28 cellular contexts compared by ENCODE assay signal in the genomic region with DNA sequence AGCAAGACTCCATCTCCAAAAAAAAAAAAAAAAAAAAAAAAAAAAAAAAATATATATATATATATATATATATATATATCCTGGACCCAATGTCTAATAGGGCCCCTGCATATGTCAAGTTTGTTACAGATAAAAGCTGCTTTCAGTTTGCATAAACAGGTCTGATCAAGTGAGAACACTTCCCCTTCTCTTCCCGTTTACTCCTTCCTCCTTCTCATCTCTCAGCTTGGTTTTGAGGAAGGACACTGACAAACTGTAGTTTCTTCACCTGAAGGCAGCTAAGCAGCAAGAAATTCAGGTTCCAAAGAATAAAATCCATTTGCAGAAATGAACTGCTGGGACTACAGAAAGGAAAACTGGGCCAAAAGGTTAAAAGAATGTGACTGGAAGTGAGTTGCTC. TPM values are rescaled to one million over a fixed set of nuclear protein-coding genes. Genes with fewer than 3 reads are reported as not detected.
DNase-seq lines count a peak whose midpoint lies in the region; ATAC-seq and TF ChIP-seq lines count a peak whose summit lies in the region.
"Had no signal": no experiment of that assay in that cellular context is flagged by ENCODE, and none has a peak within 500 bp of the region (broad histone marks: within the 10 kb centered on the region; RNA-seq: fewer than 3 reads in every experiment).

No MANE protein-coding gene starts in this region.

- WGBS in mammary epithelial cell (ENCODE audit: low coverage, missing lambda C conversion rate) = 100% methylated on average over 1 of the region's 1 CpG
- 59% methylated on average over 1 of the region's 1 CpG for WGBS in prostate gland

- peaks cover 53 to 73% of the 10 kb centered on the region in 2 donors for H3K36me3 Mint-ChIP-seq in CD14-positive monocyte
- peaks cover 5% of the 10 kb centered on the region for H3K36me3 Mint-ChIP-seq in T-helper 17 cell (ENCODE audit: low read depth)
- H3K36me3 Mint-ChIP-seq in CD8-positive, alpha-beta memory T cell = peaks cover 9 to 76% (median 29%) of the 10 kb centered on the region in 3 donors

- in situ Hi-C loops in mammary epithelial cell (cut with MboI; ENCODE audit: low sequenced_read_pairs in 2 of 2) = no loop called here

- dilution Hi-C loops in mammary epithelial cell (cut with HindIII; ENCODE audit: low sequenced_read_pairs) = no loop called here

- H3K4me1 ChIP-seq in neutrophil (ENCODE audit: control insufficient read depth in 1 of 2, insufficient read depth in 1 of 2, low read depth in 1 of 2, low read length in 1 of 2) (peaks cover 35 to 66% of the 10 kb centered on the region in 2 experiments), mammary epithelial cell (ENCODE audit: insufficient read depth, low read length) (no peaks in the 10 kb centered on the region), prostate gland (replicated peaks) (no peaks in the 10 kb centered on the region)
- H3K4me1 ChIP-seq in CD8-positive, alpha-beta memory T cell (ENCODE audit: insufficient read depth, low read length) = no peaks in the 10 kb centered on the region
- H3K4me1 ChIP-seq: gastroesophageal sphincter, HAP-1, neural progenitor cell, sigmoid colon, upper lobe of left lung had no signal

- DNase-seq in CD14-positive monocyte (ENCODE audit: low spot score) (no peak), MV-4-11 (lab: John Stamatoyannopoulos, UW) (peak; percentile 71), T-helper 17 cell (no peak), mammary epithelial cell (no peak), HuH-7.5 (ENCODE audit: low spot score) (no peak), prostate gland (ENCODE audit: low spot score) (no peak)
- no peak for DNase-seq in CD8-positive, alpha-beta memory T cell
- DNase-seq: activated CD4-positive, alpha-beta memory T cell treated with anti-CD3 and anti-CD28 coated beads for 36 hours; activated naive CD8-positive, alpha-beta T cell treated with anti-CD3 and anti-CD28 coated beads, Interleukin-2, amount 10 ng/mL, durations not matched to agents 7 days and 5 days; Calu3; central memory CD4-positive, alpha-beta T cell; EL; NCI-H146; NCI-H510A; NK-92 treated with Interleukin-12 subunit alpha and Interleukin-12 subunit beta, amount 100 ng/mL, for 24 hours; sigmoid colon; stimulated activated CD8-positive, alpha-beta memory T cell treated with anti-CD3 and anti-CD28 coated beads, Interleukin-4, amount 100 ng/mL, for 48 hours; T1000; upper lobe of left lung had no signal

- no peaks in the 10 kb centered on the region for H3K27me3 ChIP-seq in neutrophil
- H3K27me3 ChIP-seq in mammary epithelial cell (ENCODE audit: insufficient read depth, low read length) = no peaks in the 10 kb centered on the region
- H3K27me3 ChIP-seq in prostate gland (replicated peaks; ENCODE audit: insufficient read depth) = no peaks in the 10 kb centered on the region
- no peaks in the 10 kb centered on the region for H3K27me3 ChIP-seq in CD8-positive, alpha-beta memory T cell (ENCODE audit: insufficient read depth, low read length, poor library complexity, severe bottlenecking)
- H3K27me3 ChIP-seq: BLaER1 treated with 17β-estradiol and CSF1 and Interleukin-3, amounts not matched to agents 10 nM and 100 nM; gastroesophageal sphincter; neural progenitor cell; sigmoid colon; upper lobe of left lung had no signal

- H3K27ac Mint-ChIP-seq in CD14-positive monocyte (peak overlapping the region in 6 of 7 donors; percentile 30 to 74 (median 61)), T-helper 17 cell (peak overlapping the region; percentile 53)
- H3K27ac Mint-ChIP-seq in CD8-positive, alpha-beta memory T cell = peak overlapping the region in 3 of 8 donors; percentile 40 to 55 (median 52)
- H3K27ac Mint-ChIP-seq: activated CD4-positive, alpha-beta memory T cell treated with anti-CD3 and anti-CD28 coated beads for 36 hours; activated naive CD8-positive, alpha-beta T cell treated with anti-CD3 and anti-CD28 coated beads, Interleukin-2, amount 10 ng/mL, durations not matched to agents 7 days and 5 days; neural progenitor cell; progenitor cell of endocrine pancreas had no signal

- no peak for ATAC-seq in T-helper 17 cell
- ATAC-seq: activated CD4-positive, CD25-positive, alpha-beta regulatory T cell treated with anti-CD3 and anti-CD28 coated beads, Interleukin-2, amount 50 U/mL, for 24 hours; gastroesophageal sphincter; SK-N-SH treated with all-trans-retinoic acid at 6 μM for 48 hours had no signal

- H3K4me3 Mint-ChIP-seq in CD14-positive monocyte (peak overlapping the region in 1 of 2 donors; percentile 40), T-helper 17 cell (no peak overlapping the region)
- H3K4me3 Mint-ChIP-seq in CD8-positive, alpha-beta memory T cell = no peak overlapping the region
- H3K4me3 Mint-ChIP-seq: activated CD4-positive, alpha-beta memory T cell treated with anti-CD3 and anti-CD28 coated beads for 36 hours; activated naive CD8-positive, alpha-beta T cell treated with anti-CD3 and anti-CD28 coated beads, Interleukin-2, amount 10 ng/mL, durations not matched to agents 7 days and 5 days; neural progenitor cell had no signal

- H2AFZ ChIP-seq in mammary epithelial cell (ENCODE audit: low read depth, low read length) = no peak overlapping the region
- H2AFZ ChIP-seq: neural progenitor cell had no signal

- intact Hi-C loops in CD14-positive monocyte (cut with micrococcal nuclease) (no loop called here), mammary epithelial cell (cut with micrococcal nuclease) (no loop called here), prostate gland (cut with DNase I) (no loop called here)

- peaks cover 0 to 2% (median 0%) of the 10 kb centered on the region in 3 donors for H3K27me3 Mint-ChIP-seq in CD14-positive monocyte (ENCODE audit: low read depth in 3 of 3)
- no peaks in the 10 kb centered on the region for H3K27me3 Mint-ChIP-seq in T-helper 17 cell
- H3K27me3 Mint-ChIP-seq in CD8-positive, alpha-beta memory T cell = no peaks in the 10 kb centered on the region
- H3K27me3 Mint-ChIP-seq: activated CD4-positive, alpha-beta memory T cell treated with anti-CD3 and anti-CD28 coated beads for 36 hours; activated naive CD8-positive, alpha-beta T cell treated with anti-CD3 and anti-CD28 coated beads, Interleukin-2, amount 10 ng/mL, durations not matched to agents 7 days and 5 days; progenitor cell of endocrine pancreas had no signal

- H3K4me1 Mint-ChIP-seq in CD14-positive monocyte (peaks cover 14% of the 10 kb centered on the region), T-helper 17 cell (peaks cover 2% of the 10 kb centered on the region)
- peaks cover 0 to 4% (median 0%) of the 10 kb centered on the region in 3 donors for H3K4me1 Mint-ChIP-seq in CD8-positive, alpha-beta memory T cell
- H3K4me1 Mint-ChIP-seq: neural progenitor cell had no signal

- POLR2A ChIA-PET in CD8-positive, alpha-beta memory T cell (lab: Charles Lee) = no interaction called here

- H3K9me3 ChIP-seq in T-helper 17 cell (ENCODE audit: control insufficient read depth, low read length, poor library complexity, severe bottlenecking) (no peaks in the 10 kb centered on the region), neutrophil (no peaks in the 10 kb centered on the region), mammary epithelial cell (replicated peaks; ENCODE audit: insufficient read depth, low read length) (no peaks in the 10 kb centered on the region), prostate gland (no peaks in the 10 kb centered on the region)
- no peaks in the 10 kb centered on the region for H3K9me3 ChIP-seq in CD8-positive, alpha-beta memory T cell (ENCODE audit: low read length)
- H3K9me3 ChIP-seq: BLaER1 treated with 17β-estradiol and CSF1 and Interleukin-3, amounts not matched to agents 10 nM and 100 nM; gastroesophageal sphincter; HAP-1; sigmoid colon; upper lobe of left lung had no signal

- no peaks in the 10 kb centered on the region for H3K79me2 ChIP-seq in mammary epithelial cell (ENCODE audit: insufficient read depth, low read length)

- no TSS peak for BruUV-seq in mammary epithelial cell (replicated peaks; lab: Mats Ljungman, UMichigan)

- H4K20me1 ChIP-seq in mammary epithelial cell (ENCODE audit: insufficient read depth, low read length) = no peaks in the 10 kb centered on the region

- H3K27ac ChIP-seq in neutrophil (peak overlapping the region; percentile 89), mammary epithelial cell (ENCODE audit: insufficient read depth, low read depth, low read length) (no peak overlapping the region), prostate gland (no peak overlapping the region)
- no peak overlapping the region for H3K27ac ChIP-seq in CD8-positive, alpha-beta memory T cell (ENCODE audit: low read depth, low read length)
- H3K27ac ChIP-seq: BLaER1 treated with 17β-estradiol and CSF1 and Interleukin-3, amounts not matched to agents 10 nM and 100 nM; gastroesophageal sphincter; neural progenitor cell; RWPE1; sigmoid colon had no signal

- no peak overlapping the region for H3K4me2 ChIP-seq in mammary epithelial cell (ENCODE audit: insufficient read depth, low read depth, low read length)
- H3K4me2 ChIP-seq: neural progenitor cell had no signal

- H3K4me3 ChIP-seq in neutrophil (ENCODE audit: low read depth in 1 of 2, low read length in 1 of 2) (peak overlapping the region; percentile 28 to 38), mammary epithelial cell (replicated peaks in 1 of 3; ENCODE audit: insufficient read depth in 1 of 3, low read depth in 2 of 3, low read length in 3 of 3) (no peak overlapping the region), prostate gland (no peak overlapping the region)
- H3K4me3 ChIP-seq in CD8-positive, alpha-beta memory T cell (ENCODE audit: low read length) = no peak overlapping the region
- H3K4me3 ChIP-seq: BLaER1 treated with 17β-estradiol and CSF1 and Interleukin-3, amounts not matched to agents 10 nM and 100 nM; gastroesophageal sphincter; HAP-1; neural progenitor cell; sigmoid colon; upper lobe of left lung had no signal

- H3K9ac ChIP-seq in mammary epithelial cell (ENCODE audit: insufficient read depth, low read length) = no peak overlapping the region
- H3K9ac ChIP-seq: BLaER1 treated with 17β-estradiol and CSF1 and Interleukin-3, amounts not matched to agents 10 nM and 100 nM; neural progenitor cell had no signal

- CTCF ChIA-PET in mammary epithelial cell (lab: Charles Lee; ENCODE audit: low non-redundant PET) = no interaction called here
- CTCF ChIA-PET in CD8-positive, alpha-beta memory T cell (lab: Charles Lee) = interaction anchor here (1.2 kb wide), 1 partner anchor 12 kb away, joined by 6 read pairs; the partner anchor contains the start of gene THOC5

- TF ChIP-seq CTCF in CD14-positive monocyte (IDR thresholded peaks at IDR 0.05) (no peak), neutrophil (IDR thresholded peaks at IDR 0.05) (no peak), mammary epithelial cell (conservative IDR thresholded peaks at IDR 0.05 in 1 of 2, IDR thresholded peaks at IDR 0.05 in 1 of 2; ENCODE audit: extremely low read depth in 1 of 2, insufficient read depth in 1 of 2, low read depth in 1 of 2, low read length in 2 of 2) (no peak), prostate gland (IDR thresholded peaks at IDR 0.05) (no peak)

- peaks cover 75% of the 10 kb centered on the region for H3K36me3 ChIP-seq in neutrophil
- peaks cover 17% of the 10 kb centered on the region for H3K36me3 ChIP-seq in mammary epithelial cell (ENCODE audit: insufficient read depth, low read length)
- H3K36me3 ChIP-seq in prostate gland = peaks cover 8% of the 10 kb centered on the region in 2 donors
- H3K36me3 ChIP-seq in CD8-positive, alpha-beta memory T cell (ENCODE audit: insufficient read depth, low read length) = peaks cover 21% of the 10 kb centered on the region
- H3K36me3 ChIP-seq: neural progenitor cell had no signal

- no peak for TF ChIP-seq POLR2A in prostate gland (IDR thresholded peaks at IDR 0.05)

- no peaks in the 10 kb centered on the region for H3K9me3 Mint-ChIP-seq in CD14-positive monocyte
- no peaks in the 10 kb centered on the region for H3K9me3 Mint-ChIP-seq in CD8-positive, alpha-beta memory T cell
- H3K9me3 Mint-ChIP-seq: activated CD4-positive, alpha-beta memory T cell treated with anti-CD3 and anti-CD28 coated beads for 36 hours; activated naive CD8-positive, alpha-beta T cell treated with anti-CD3 and anti-CD28 coated beads, Interleukin-2, amount 10 ng/mL, durations not matched to agents 7 days and 5 days; neural progenitor cell had no signal

RNA-seq across cellular contexts. Expression of gene THOC5, which starts 11.7 kb away (rescaled TPM):
- 10 to 100 TPM; 19.6 to 28.2 TPM for polyA plus RNA-seq in CD14-positive monocyte
- 10 to 100 TPM; 34.2 to 46.2 TPM for total RNA-seq in T-helper 17 cell
- 10 to 100 TPM; 46.3 to 56.2 TPM for total RNA-seq in mammary epithelial cell
- polyA plus RNA-seq in mammary epithelial cell = 37.5 TPM
- polyA minus RNA-seq in mammary epithelial cell = 59.8 TPM
- 10 to 100 TPM; 27.5 to 57.9 TPM for total RNA-seq in prostate gland
- 10 to 100 TPM; 62.6 to 64.1 TPM for total RNA-seq in CD8-positive, alpha-beta memory T cell
- polyA plus RNA-seq in CD8-positive, alpha-beta memory T cell = 28.5 TPM

RNA-seq across cellular contexts. Expression of gene NIPSNAP1, which starts 39.1 kb away (rescaled TPM):
- polyA plus RNA-seq in CD14-positive monocyte = 10 to 100 TPM in 1 of 2 donors, 1 to 10 TPM in 1; 9.9 to 10.4 TPM
- total RNA-seq in T-helper 17 cell = 10 to 100 TPM; 27.6 to 28.7 TPM
- 10 to 100 TPM; 48.6 to 63.0 TPM for total RNA-seq in mammary epithelial cell
- 42.7 TPM for polyA plus RNA-seq in mammary epithelial cell
- polyA minus RNA-seq in mammary epithelial cell = 33.6 TPM
- total RNA-seq in prostate gland = 10 to 100 TPM; 24.1 to 46.9 TPM
- 10 to 100 TPM; 39.6 to 40.3 TPM for total RNA-seq in CD8-positive, alpha-beta memory T cell
- polyA plus RNA-seq in CD8-positive, alpha-beta memory T cell = 52.3 TPM

Comparison
In these comparisons a context has a peak if more than half of its experiments do, and no peak if none do; other contexts are left out.
1. H3K4me3 ChIP-seq: peak in neutrophil (2 of 2); none in mammary epithelial cell (0 of 3), prostate gland (0 of 2) and CD8-positive, alpha-beta memory T cell (single experiment).